Comparison of ENCODE assay signal across 13 cellular contexts in genomic region chr7:1096156-1097119, GRCh38. TPM values are rescaled to one million over a fixed set of nuclear protein-coding genes. Genes with fewer than 3 reads are reported as not detected.
A peak's percentile ranks its signal among the peaks of the same experiment; 100 is the strongest.
DNase-seq lines count a peak whose midpoint lies in the region; ATAC-seq and TF ChIP-seq lines count a peak whose summit lies in the region.
"Had no signal": no experiment of that assay in that cellular context is flagged by ENCODE, and none has a peak within 500 bp of the region (broad histone marks: within the 10 kb centered on the region; RNA-seq: fewer than 3 reads in every experiment).

No MANE protein-coding gene starts in this region.

- no peaks in the 10 kb centered on the region for H3K4me1 ChIP-seq in right cardiac atrium (ENCODE audit: control insufficient read depth, insufficient read depth, low read length)
- H3K4me1 ChIP-seq in psoas muscle: peaks cover 11% of the 10 kb centered on the region

- peak overlapping the region; percentile 72 for H3K27ac ChIP-seq in VCaP
- H3K27ac ChIP-seq in right cardiac atrium (ENCODE audit: low read length): no peak overlapping the region
- H3K27ac ChIP-seq in psoas muscle: peak overlapping the region; percentile 27

- H3K4me3 ChIP-seq in right cardiac atrium (ENCODE audit: low read length) (no peak overlapping the region), psoas muscle (peak overlapping the region; percentile 47)
- H3K4me3 ChIP-seq: mucosa of descending colon had no signal

- no peak for TF ChIP-seq CTCF in VCaP (conservative IDR thresholded peaks at IDR 0.05)
- no peak for TF ChIP-seq CTCF in psoas muscle (IDR thresholded peaks at IDR 0.05)

- no peaks in the 10 kb centered on the region for H3K9me3 ChIP-seq in right cardiac atrium (ENCODE audit: control insufficient read depth, low read length)
- H3K9me3 ChIP-seq in psoas muscle: no peaks in the 10 kb centered on the region
- H3K9me3 ChIP-seq: mucosa of descending colon had no signal

- H3K27me3 ChIP-seq in right cardiac atrium (ENCODE audit: control insufficient read depth, insufficient read depth) (no peaks in the 10 kb centered on the region), psoas muscle (ENCODE audit: insufficient read depth in 3 of 3, low read length in 2 of 3) (no peaks in the 10 kb centered on the region)

- intact Hi-C loops in right cardiac atrium (cut with DNase I): loop anchor here in 1 of 4 donors (5.0 kb wide), 1 partner anchor 41 kb away; a partner anchor contains a TSS
- intact Hi-C loops in psoas muscle (cut with DNase I): no loop called here

- DNase-seq in DMS79 (lab: John Stamatoyannopoulos, UW) (peak; percentile 24), right cardiac atrium (peak in 1 of 3 donors; percentile 69), psoas muscle (peak in 1 of 2 donors; percentile 70), HuH-7.5 (ENCODE audit: low spot score) (no peak), globus pallidus (ENCODE audit: low spot score) (no peak)
- no peak for DNase-seq in stimulated activated CD4-positive, alpha-beta T cell treated with anti-CD3 and anti-CD28 coated beads, Interleukin-1b, Interleukin-23, amount 100 ng/mL, for 48 hours
- DNase-seq: activated B cell treated with CpG ODN at 0.5 μM for 24 hours; activated T-cell treated with anti-CD3 and anti-CD28 coated beads, Interleukin-2, amount 50 U/mL, for 1 hour; MV-4-11; NCI-H524 had no signal

- WGBS in right cardiac atrium: 59% methylated on average over 44 of the region's 44 CpGs
- 49 to 61% (median 51%) methylated on average over 44 of the region's 44 CpGs for WGBS in psoas muscle, 3 donors

- peak; percentile 30 to 33 for ATAC-seq in right cardiac atrium
- ATAC-seq in psoas muscle: peak; percentile 72 to 88 (median 80)
- no peak for ATAC-seq in GM18502 (IDR thresholded peaks at IDR 0.05; ENCODE audit: poor library complexity, unreplicated experiment)
- ATAC-seq: mucosa of descending colon had no signal

- H3K36me3 ChIP-seq in psoas muscle (ENCODE audit: insufficient read depth in 1 of 2, low read depth in 1 of 2): no peaks in the 10 kb centered on the region

RNA-seq across cellular contexts. Expression of gene GPER1, which starts 8.5 kb away (rescaled TPM):
- total RNA-seq in right cardiac atrium: 1 to 10 TPM; 3.0 to 6.7 (median 4.5) TPM
- 3.6 TPM for polyA plus RNA-seq in right cardiac atrium
- total RNA-seq in psoas muscle: 1 to 10 TPM; 1.1 to 3.1 (median 1.5) TPM
- 1 to 10 TPM in 2 of 3 donors, under 1 TPM in 1; 0.90 to 1.5 (median 1.4) TPM for polyA plus RNA-seq in psoas muscle

RNA-seq across cellular contexts. Expression of gene GPR146, which starts 52.1 kb away (rescaled TPM):
- total RNA-seq in right cardiac atrium: 10 to 100 TPM in 2 of 4 donors, 1 to 10 TPM in 2; 4.2 to 19.7 (median 14.1) TPM
- polyA plus RNA-seq in right cardiac atrium: 17.3 TPM
- 10 to 100 TPM in 1 of 4 donors, 1 to 10 TPM in 3; 5.0 to 12.1 (median 7.5) TPM for total RNA-seq in psoas muscle
- polyA plus RNA-seq in psoas muscle: 10 to 100 TPM in 1 of 3 donors, 1 to 10 TPM in 2; 9.4 to 14.0 (median 9.9) TPM
